Comparison of ENCODE assay signal across 1 cellular context in genomic region chr19:51552996-51553725, GRCh38.
TF ChIP-seq lines count a peak whose summit lies in the region.

No MANE protein-coding gene starts in this region.

TF ChIP-seq in GM23338, 12 proteins besides CTCF, POLR2A, EP300 and RAD21:
- TF ChIP-seq, protein P1, sequence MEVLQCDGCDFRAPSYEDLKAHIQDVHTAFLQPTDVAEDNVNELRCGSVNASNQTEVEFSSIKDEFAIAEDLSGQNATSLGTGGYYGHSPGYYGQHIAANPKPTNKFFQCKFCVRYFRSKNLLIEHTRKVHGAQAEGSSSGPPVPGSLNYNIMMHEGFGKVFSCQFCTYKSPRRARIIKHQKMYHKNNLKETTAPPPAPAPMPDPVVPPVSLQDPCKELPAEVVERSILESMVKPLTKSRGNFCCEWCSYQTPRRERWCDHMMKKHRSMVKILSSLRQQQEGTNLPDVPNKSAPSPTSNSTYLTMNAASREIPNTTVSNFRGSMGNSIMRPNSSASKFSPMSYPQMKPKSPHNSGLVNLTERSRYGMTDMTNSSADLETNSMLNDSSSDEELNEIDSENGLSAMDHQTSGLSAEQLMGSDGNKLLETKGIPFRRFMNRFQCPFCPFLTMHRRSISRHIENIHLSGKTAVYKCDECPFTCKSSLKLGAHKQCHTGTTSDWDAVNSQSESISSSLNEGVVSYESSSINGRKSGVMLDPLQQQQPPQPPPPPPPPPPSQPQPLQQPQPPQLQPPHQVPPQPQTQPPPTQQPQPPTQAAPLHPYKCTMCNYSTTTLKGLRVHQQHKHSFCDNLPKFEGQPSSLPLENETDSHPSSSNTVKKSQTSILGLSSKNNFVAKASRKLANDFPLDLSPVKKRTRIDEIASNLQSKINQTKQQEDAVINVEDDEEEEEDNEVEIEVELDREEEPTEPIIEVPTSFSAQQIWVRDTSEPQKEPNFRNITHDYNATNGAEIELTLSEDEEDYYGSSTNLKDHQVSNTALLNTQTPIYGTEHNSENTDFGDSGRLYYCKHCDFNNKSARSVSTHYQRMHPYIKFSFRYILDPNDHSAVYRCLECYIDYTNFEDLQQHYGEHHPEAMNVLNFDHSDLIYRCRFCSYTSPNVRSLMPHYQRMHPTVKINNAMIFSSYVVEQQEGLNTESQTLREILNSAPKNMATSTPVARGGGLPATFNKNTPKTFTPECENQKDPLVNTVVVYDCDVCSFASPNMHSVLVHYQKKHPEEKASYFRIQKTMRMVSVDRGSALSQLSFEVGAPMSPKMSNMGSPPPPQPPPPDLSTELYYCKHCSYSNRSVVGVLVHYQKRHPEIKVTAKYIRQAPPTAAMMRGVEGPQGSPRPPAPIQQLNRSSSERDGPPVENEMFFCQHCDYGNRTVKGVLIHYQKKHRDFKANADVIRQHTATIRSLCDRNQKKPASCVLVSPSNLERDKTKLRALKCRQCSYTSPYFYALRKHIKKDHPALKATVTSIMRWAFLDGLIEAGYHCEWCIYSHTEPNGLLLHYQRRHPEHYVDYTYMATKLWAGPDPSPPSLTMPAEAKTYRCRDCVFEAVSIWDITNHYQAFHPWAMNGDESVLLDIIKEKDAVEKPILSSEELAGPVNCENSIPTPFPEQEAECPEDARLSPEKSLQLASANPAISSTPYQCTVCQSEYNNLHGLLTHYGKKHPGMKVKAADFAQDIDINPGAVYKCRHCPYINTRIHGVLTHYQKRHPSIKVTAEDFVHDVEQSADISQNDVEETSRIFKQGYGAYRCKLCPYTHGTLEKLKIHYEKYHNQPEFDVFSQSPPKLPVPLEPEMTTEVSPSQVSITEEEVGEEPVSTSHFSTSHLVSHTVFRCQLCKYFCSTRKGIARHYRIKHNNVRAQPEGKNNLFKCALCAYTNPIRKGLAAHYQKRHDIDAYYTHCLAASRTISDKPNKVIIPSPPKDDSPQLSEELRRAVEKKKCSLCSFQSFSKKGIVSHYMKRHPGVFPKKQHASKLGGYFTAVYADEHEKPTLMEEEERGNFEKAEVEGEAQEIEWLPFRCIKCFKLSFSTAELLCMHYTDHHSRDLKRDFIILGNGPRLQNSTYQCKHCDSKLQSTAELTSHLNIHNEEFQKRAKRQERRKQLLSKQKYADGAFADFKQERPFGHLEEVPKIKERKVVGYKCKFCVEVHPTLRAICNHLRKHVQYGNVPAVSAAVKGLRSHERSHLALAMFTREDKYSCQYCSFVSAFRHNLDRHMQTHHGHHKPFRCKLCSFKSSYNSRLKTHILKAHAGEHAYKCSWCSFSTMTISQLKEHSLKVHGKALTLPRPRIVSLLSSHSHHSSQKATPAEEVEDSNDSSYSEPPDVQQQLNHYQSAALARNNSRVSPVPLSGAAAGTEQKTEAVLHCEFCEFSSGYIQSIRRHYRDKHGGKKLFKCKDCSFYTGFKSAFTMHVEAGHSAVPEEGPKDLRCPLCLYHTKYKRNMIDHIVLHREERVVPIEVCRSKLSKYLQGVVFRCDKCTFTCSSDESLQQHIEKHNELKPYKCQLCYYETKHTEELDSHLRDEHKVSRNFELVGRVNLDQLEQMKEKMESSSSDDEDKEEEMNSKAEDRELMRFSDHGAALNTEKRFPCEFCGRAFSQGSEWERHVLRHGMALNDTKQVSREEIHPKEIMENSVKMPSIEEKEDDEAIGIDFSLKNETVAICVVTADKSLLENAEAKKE (CRISPR knock-in tag; IDR thresholded peaks at IDR 0.05), result no peak
- TF ChIP-seq ZNF114 (CRISPR knock-in tag; IDR thresholded peaks at IDR 0.05) (no peak), REST (IDR thresholded peaks at IDR 0.05; ENCODE audit: unreplicated experiment) (peak; percentile 100)
